In genomic region chr2:186554850-186555785, GRCh38 we compare ENCODE assay signal across 20 cellular contexts. TPM values are rescaled to one million over a fixed set of nuclear protein-coding genes. Genes with fewer than 3 reads are reported as not detected.
A peak's percentile ranks its signal among the peaks of the same experiment; 100 is the strongest.
DNase-seq lines count a peak whose midpoint lies in the region; ATAC-seq, FAIRE-seq and TF ChIP-seq lines count a peak whose summit lies in the region.
"Had no signal": no experiment of that assay in that cellular context is flagged by ENCODE, and none has a peak within 500 bp of the region (broad histone marks: within the 10 kb centered on the region; RNA-seq: fewer than 3 reads in every experiment).

No MANE protein-coding gene starts in this region.

- H3K36me3 ChIP-seq in ACC112 (ENCODE audit: insufficient read depth, low read length) = no peaks in the 10 kb centered on the region
- H3K36me3 ChIP-seq: esophagus squamous epithelium had no signal

- H3K4me3 Mint-ChIP-seq in activated T-helper 17 cell treated with anti-CD3 and anti-CD28 coated beads, Interleukin-2, amount 50 U/mL, for 72 hours = no peak overlapping the region
- no peak overlapping the region for H3K4me3 Mint-ChIP-seq in T-cell
- H3K4me3 Mint-ChIP-seq: B cell, H9 had no signal

- peaks cover 30% of the 10 kb centered on the region for H3K4me1 ChIP-seq in ACC112 (ENCODE audit: control insufficient read depth, insufficient read depth, low read length, unreplicated experiment)
- H3K4me1 ChIP-seq: esophagus squamous epithelium had no signal

- H3K27ac Mint-ChIP-seq in activated T-helper 17 cell treated with anti-CD3 and anti-CD28 coated beads, Interleukin-2, amount 50 U/mL, for 72 hours = no peak overlapping the region
- H3K27ac Mint-ChIP-seq in T-cell = no peak overlapping the region
- H3K27ac Mint-ChIP-seq: activated T-helper 2 cell treated with anti-CD3 and anti-CD28 coated beads, Interferon-gamma antibody, Interleukin-2, Interleukin-4, amounts not matched to agents 10 μg/mL and 5 μg/mL and 100 μg/mL, durations not matched to agents 14 hours and 24 hours and 36 hours; B cell had no signal

- CTCF ChIA-PET in T-cell (lab: Charles Lee) = no interaction called here

- H3K27ac ChIP-seq in ACC112 (ENCODE audit: low read depth, low read length) = no peak overlapping the region
- H3K27ac ChIP-seq: dorsolateral prefrontal cortex, esophagus squamous epithelium, hepatocyte, SK-N-MC, VCaP had no signal

- DNase-seq in H54 (ENCODE audit: insufficient read length, low spot score) (no peak), iris pigment epithelial cell (ENCODE audit: low read depth) (peak; percentile 69), T-cell (no peak), SW 1271 (lab: John Stamatoyannopoulos, UW) (no peak), dermis blood vessel endothelial cell (no peak)
- DNase-seq: dorsolateral prefrontal cortex, esophagus squamous epithelium, H9, mucosa of descending colon, NCI-H1694 treated with DMSO at 0.1 percent for 48 hours, NCI-H446 had no signal

- H2AFZ ChIP-seq in ACC112 (ENCODE audit: low read length, unreplicated experiment) = peak overlapping the region; percentile 42
- H2AFZ ChIP-seq: hepatocyte had no signal

- no peaks in the 10 kb centered on the region for H3K79me2 ChIP-seq in ACC112 (ENCODE audit: control insufficient read depth, insufficient read depth, low read length, unreplicated experiment)
- H3K79me2 ChIP-seq: hepatocyte had no signal

- H3K9me3 Mint-ChIP-seq in activated T-helper 17 cell treated with anti-CD3 and anti-CD28 coated beads, Interleukin-2, amount 50 U/mL, for 72 hours = no peaks in the 10 kb centered on the region
- H3K9me3 Mint-ChIP-seq in T-cell = no peaks in the 10 kb centered on the region
- H3K9me3 Mint-ChIP-seq: activated T-helper 2 cell treated with anti-CD3 and anti-CD28 coated beads, Interferon-gamma antibody, Interleukin-2, Interleukin-4, amounts not matched to agents 10 μg/mL and 5 μg/mL and 100 μg/mL, durations not matched to agents 14 hours and 24 hours and 36 hours; H9 had no signal

- H3K4me3 ChIP-seq in ACC112 (ENCODE audit: low read depth, low read length) = no peak overlapping the region
- H3K4me3 ChIP-seq: dorsolateral prefrontal cortex, esophagus squamous epithelium, hepatocyte, mucosa of descending colon, SK-N-MC had no signal

- TF ChIP-seq POLR2A in H54 (IDR thresholded peaks at IDR 0.05; ENCODE audit: low read depth, low read length) = no peak

- H3K4me1 Mint-ChIP-seq in activated T-helper 17 cell treated with anti-CD3 and anti-CD28 coated beads, Interleukin-2, amount 50 U/mL, for 72 hours = no peaks in the 10 kb centered on the region
- no peaks in the 10 kb centered on the region for H3K4me1 Mint-ChIP-seq in T-cell
- H3K4me1 Mint-ChIP-seq: B cell, H9 had no signal

- no peaks in the 10 kb centered on the region for H3K36me3 Mint-ChIP-seq in activated T-helper 17 cell treated with anti-CD3 and anti-CD28 coated beads, Interleukin-2, amount 50 U/mL, for 72 hours (ENCODE audit: low read depth)
- H3K36me3 Mint-ChIP-seq in T-cell = no peaks in the 10 kb centered on the region

- no peaks in the 10 kb centered on the region for H3K27me3 ChIP-seq in ACC112 (ENCODE audit: insufficient read depth, low read length)
- H3K27me3 ChIP-seq: dorsolateral prefrontal cortex, esophagus squamous epithelium, hepatocyte had no signal

- POLR2A ChIA-PET in T-cell (lab: Charles Lee) = interaction anchor here in 1 of 2 donors (0.6 kb wide), 1 partner anchor 19 kb away, joined by 6 read pairs; no protein-coding TSS in a partner anchor

- peak; percentile 84 for FAIRE-seq in H54 (lab: Jason Lieb, UNC)
- FAIRE-seq: D721Med had no signal

- H3K27me3 Mint-ChIP-seq in activated T-helper 17 cell treated with anti-CD3 and anti-CD28 coated beads, Interleukin-2, amount 50 U/mL, for 72 hours = peaks cover 10% of the 10 kb centered on the region
- peaks cover 3 to 12% of the 10 kb centered on the region in 2 donors for H3K27me3 Mint-ChIP-seq in T-cell

- ATAC-seq in activated T-helper 17 cell treated with anti-CD3 and anti-CD28 coated beads, Interleukin-2, amount 50 U/mL, for 72 hours (replicated peaks) = peak; percentile 37
- ATAC-seq in T-cell (replicated peaks in 1 of 4) (no peak), GM21723 (IDR thresholded peaks at IDR 0.05; ENCODE audit: unreplicated experiment) (no peak)
- ATAC-seq: mucosa of descending colon had no signal

RNA-seq across cellular contexts. Expression of gene ITGAV, which starts 34.7 kb away (rescaled TPM):
- 10 to 100 TPM; 10.0 to 12.1 TPM for total RNA-seq in activated T-helper 17 cell treated with anti-CD3 and anti-CD28 coated beads, Interleukin-2, amount 50 U/mL, for 72 hours
- total RNA-seq in T-cell = 1 to 10 TPM; 5.8 to 9.5 (median 5.9) TPM
- 182 and 188 TPM in 2 replicates for total RNA-seq in dermis blood vessel endothelial cell

Comparison
In these comparisons a context has a peak if more than half of its experiments do, and no peak if none do; other contexts are left out.
1. RNA of gene ITGAV, which starts 34.7 kb away (total RNA-seq): 182 to 188 TPM in dermis blood vessel endothelial cell; 10.0 to 12.1 TPM in activated T-helper 17 cell treated with anti-CD3 and anti-CD28 coated beads, Interleukin-2, amount 50 U/mL, for 72 hours and 5.8 to 9.5 TPM in T-cell; every median in the first group is over 10 times any median in the second.